ENCODE assay signal across 21 cellular contexts in genomic region chr16:88070341-88070740, GRCh38.
"Had no signal": no experiment of that assay in that cellular context is flagged by ENCODE, and none has a peak within 500 bp of the region (broad histone marks: within the 10 kb centered on the region; RNA-seq: fewer than 3 reads in every experiment).

No MANE protein-coding gene starts in this region.

- ATAC-seq: effector memory CD8-positive, alpha-beta T cell; left colon; naive thymus-derived CD4-positive, alpha-beta T cell; stimulated activated naive CD8-positive, alpha-beta T cell treated with anti-CD3 and anti-CD28 coated beads, Interleukin-15, amount 100 ng/mL, for 72 hours; upper lobe of right lung had no signal

- H3K9me3 Mint-ChIP-seq: activated naive CD4-positive, alpha-beta T cell treated with anti-CD3 and anti-CD28 coated beads, Interleukin-2, amount 10 ng/mL, durations not matched to agents 7 days and 5 days; dendritic cell treated with granulocyte-macrophage colony-stimulating factor and Interleukin-4, amounts not matched to agents 40 ng/mL and 50 ng/mL, for 4 days; effector memory CD8-positive, alpha-beta T cell; naive thymus-derived CD4-positive, alpha-beta T cell; stimulated activated naive CD8-positive, alpha-beta T cell treated with anti-CD3 and anti-CD28 coated beads, Interleukin-15, amount 100 ng/mL, for 72 hours had no signal

- H3K27ac ChIP-seq: ascending aorta, breast epithelium, neutrophil, parathyroid adenoma, skin epidermis, testis, upper lobe of right lung had no signal

- H3K9me3 ChIP-seq: ascending aorta, breast epithelium, neutrophil, testis, upper lobe of right lung had no signal

- DNase-seq: activated CD4-positive, alpha-beta T cell treated with anti-CD3 and anti-CD28 coated beads for 1 hour; activated CD4-positive, alpha-beta T cell treated with anti-CD3 and anti-CD28 coated beads, Interleukin-2, amount 50 U/mL, for 4 hours; activated naive CD4-positive, alpha-beta T cell treated with anti-CD3 and anti-CD28 coated beads, Interleukin-2, amount 10 ng/mL, durations not matched to agents 7 days and 5 days; activated T-cell treated with anti-CD3 and anti-CD28 coated beads for 4 hours; effector memory CD8-positive, alpha-beta T cell; foreskin melanocyte; left colon; naive thymus-derived CD4-positive, alpha-beta T cell; stimulated activated CD4-positive, alpha-beta T cell treated with anti-CD3 and anti-CD28 coated beads, Interleukin-4, amount 100 ng/mL, for 24 hours; stimulated activated CD8-positive, alpha-beta memory T cell treated with anti-CD3 and anti-CD28 coated beads, Interleukin-4, amount 100 ng/mL, for 48 hours; stimulated activated naive CD8-positive, alpha-beta T cell treated with anti-CD3 and anti-CD28 coated beads, Interleukin-15, amount 100 ng/mL, for 72 hours; T-helper 1 cell; T1000; testis; upper lobe of right lung had no signal

- H3K4me1 Mint-ChIP-seq: activated naive CD4-positive, alpha-beta T cell treated with anti-CD3 and anti-CD28 coated beads, Interleukin-2, amount 10 ng/mL, durations not matched to agents 7 days and 5 days; stimulated activated naive CD8-positive, alpha-beta T cell treated with anti-CD3 and anti-CD28 coated beads, Interleukin-15, amount 100 ng/mL, for 72 hours had no signal

- H3K4me1 ChIP-seq: ascending aorta, breast epithelium, parathyroid adenoma, testis, upper lobe of right lung had no signal

- H3K27me3 ChIP-seq: ascending aorta, breast epithelium, neutrophil, testis, upper lobe of right lung had no signal

- H3K4me3 Mint-ChIP-seq: activated naive CD4-positive, alpha-beta T cell treated with anti-CD3 and anti-CD28 coated beads, Interleukin-2, amount 10 ng/mL, durations not matched to agents 7 days and 5 days; dendritic cell treated with granulocyte-macrophage colony-stimulating factor and Interleukin-4, amounts not matched to agents 40 ng/mL and 50 ng/mL, for 4 days; effector memory CD8-positive, alpha-beta T cell; naive thymus-derived CD4-positive, alpha-beta T cell; stimulated activated naive CD8-positive, alpha-beta T cell treated with anti-CD3 and anti-CD28 coated beads, Interleukin-15, amount 100 ng/mL, for 72 hours had no signal

- H3K36me3 ChIP-seq: breast epithelium had no signal

- H3K27me3 Mint-ChIP-seq: activated naive CD4-positive, alpha-beta T cell treated with anti-CD3 and anti-CD28 coated beads, Interleukin-2, amount 10 ng/mL, durations not matched to agents 7 days and 5 days; dendritic cell treated with granulocyte-macrophage colony-stimulating factor and Interleukin-4, amounts not matched to agents 40 ng/mL and 50 ng/mL, for 4 days; effector memory CD8-positive, alpha-beta T cell; naive thymus-derived CD4-positive, alpha-beta T cell; stimulated activated naive CD8-positive, alpha-beta T cell treated with anti-CD3 and anti-CD28 coated beads, Interleukin-15, amount 100 ng/mL, for 72 hours had no signal

- H3K4me3 ChIP-seq: ascending aorta, breast epithelium, skin epidermis, testis, upper lobe of right lung had no signal

- H3K27ac Mint-ChIP-seq: activated naive CD4-positive, alpha-beta T cell treated with anti-CD3 and anti-CD28 coated beads, Interleukin-2, amount 10 ng/mL, durations not matched to agents 7 days and 5 days; dendritic cell treated with granulocyte-macrophage colony-stimulating factor and Interleukin-4, amounts not matched to agents 40 ng/mL and 50 ng/mL, for 4 days had no signal
